24 cellular contexts compared by ENCODE assay signal in genomic region chr17:10598620-10599019, GRCh38. TPM values are rescaled to one million over a fixed set of nuclear protein-coding genes. Genes with fewer than 3 reads are reported as not detected.
"Had no signal": no experiment of that assay in that cellular context is flagged by ENCODE, and none has a peak within 500 bp of the region (broad histone marks: within the 10 kb centered on the region; RNA-seq: fewer than 3 reads in every experiment).

No MANE protein-coding gene starts in this region.

- H3K79me2 ChIP-seq: parathyroid adenoma had no signal

- H3K27ac Mint-ChIP-seq: natural killer cell; stimulated activated effector memory CD8-positive, alpha-beta T cell treated with anti-CD3 and anti-CD28 coated beads, Interleukin-12 subunit alpha, Interleukin-12 subunit beta, amount 100 ng/mL, for 72 hours; type B pancreatic cell had no signal

- H3K4me3 Mint-ChIP-seq: natural killer cell; stimulated activated effector memory CD8-positive, alpha-beta T cell treated with anti-CD3 and anti-CD28 coated beads, Interleukin-12 subunit alpha, Interleukin-12 subunit beta, amount 100 ng/mL, for 72 hours; type B pancreatic cell had no signal

- H3K9me3 Mint-ChIP-seq: natural killer cell; stimulated activated effector memory CD8-positive, alpha-beta T cell treated with anti-CD3 and anti-CD28 coated beads, Interleukin-12 subunit alpha, Interleukin-12 subunit beta, amount 100 ng/mL, for 72 hours; type B pancreatic cell had no signal

- DNase-seq: colonic mucosa; dermis blood vessel endothelial cell; esophagus squamous epithelium; foreskin fibroblast; head of caudate nucleus; hippocampal formation; kidney glomerular epithelial cell; mammary epithelial cell; natural killer cell; occipital lobe; small intestine; stimulated activated CD4-positive, alpha-beta T cell treated with anti-CD3 and anti-CD28 coated beads, Interleukin-12 subunit alpha, Interleukin-12 subunit beta, amount 100 ng/mL, for 4 hours; stimulated activated naive CD8-positive, alpha-beta T cell treated with anti-CD3 and anti-CD28 coated beads, Interleukin-15, Interleukin-2, amounts not matched to agents 100 U/mL and 50 U/mL, for 24 hours; thyroid gland had no signal

- H3K4me1 Mint-ChIP-seq: natural killer cell; stimulated activated effector memory CD8-positive, alpha-beta T cell treated with anti-CD3 and anti-CD28 coated beads, Interleukin-12 subunit alpha, Interleukin-12 subunit beta, amount 100 ng/mL, for 72 hours had no signal

- H3K27ac ChIP-seq: colonic mucosa, esophagus squamous epithelium, parathyroid adenoma, suprapubic skin, thyroid gland had no signal

- ATAC-seq: left lobe of liver; natural killer cell; sciatic nerve; stimulated activated effector memory CD8-positive, alpha-beta T cell treated with anti-CD3 and anti-CD28 coated beads, Interleukin-12 subunit alpha, Interleukin-12 subunit beta, amount 100 ng/mL, for 72 hours; stimulated activated naive CD8-positive, alpha-beta T cell treated with anti-CD3 and anti-CD28 coated beads, Interleukin-15, Interleukin-2, amounts not matched to agents 100 U/mL and 50 U/mL, for 24 hours had no signal

- H2AFZ ChIP-seq: parathyroid adenoma had no signal

- H3K27me3 ChIP-seq: colonic mucosa, thyroid gland had no signal

- H3K9me3 ChIP-seq: colonic mucosa, esophagus squamous epithelium, suprapubic skin, thyroid gland had no signal

- H3K4me3 ChIP-seq: colonic mucosa, esophagus squamous epithelium, suprapubic skin, thyroid gland had no signal

- H3K36me3 Mint-ChIP-seq: natural killer cell; stimulated activated effector memory CD8-positive, alpha-beta T cell treated with anti-CD3 and anti-CD28 coated beads, Interleukin-12 subunit alpha, Interleukin-12 subunit beta, amount 100 ng/mL, for 72 hours; type B pancreatic cell had no signal

- H3K4me1 ChIP-seq: colonic mucosa, esophagus squamous epithelium, parathyroid adenoma, suprapubic skin, thyroid gland had no signal

- H3K9ac ChIP-seq: parathyroid adenoma had no signal

- H3K36me3 ChIP-seq: colonic mucosa, esophagus squamous epithelium, suprapubic skin, thyroid gland had no signal

RNA-seq across cellular contexts. Expression of gene MYH2, which starts 49.2 kb away (rescaled TPM):
- total RNA-seq: dermis blood vessel endothelial cell, epithelial cell of proximal tubule, esophagus squamous epithelium, left lobe of liver, mammary epithelial cell, mesenteric fat pad, mononuclear cell, natural killer cell, pulmonary artery endothelial cell, sciatic nerve, suprapubic skin, thyroid gland had no signal
- polyA plus RNA-seq: mammary epithelial cell had no signal
